In the genomic region with DNA sequence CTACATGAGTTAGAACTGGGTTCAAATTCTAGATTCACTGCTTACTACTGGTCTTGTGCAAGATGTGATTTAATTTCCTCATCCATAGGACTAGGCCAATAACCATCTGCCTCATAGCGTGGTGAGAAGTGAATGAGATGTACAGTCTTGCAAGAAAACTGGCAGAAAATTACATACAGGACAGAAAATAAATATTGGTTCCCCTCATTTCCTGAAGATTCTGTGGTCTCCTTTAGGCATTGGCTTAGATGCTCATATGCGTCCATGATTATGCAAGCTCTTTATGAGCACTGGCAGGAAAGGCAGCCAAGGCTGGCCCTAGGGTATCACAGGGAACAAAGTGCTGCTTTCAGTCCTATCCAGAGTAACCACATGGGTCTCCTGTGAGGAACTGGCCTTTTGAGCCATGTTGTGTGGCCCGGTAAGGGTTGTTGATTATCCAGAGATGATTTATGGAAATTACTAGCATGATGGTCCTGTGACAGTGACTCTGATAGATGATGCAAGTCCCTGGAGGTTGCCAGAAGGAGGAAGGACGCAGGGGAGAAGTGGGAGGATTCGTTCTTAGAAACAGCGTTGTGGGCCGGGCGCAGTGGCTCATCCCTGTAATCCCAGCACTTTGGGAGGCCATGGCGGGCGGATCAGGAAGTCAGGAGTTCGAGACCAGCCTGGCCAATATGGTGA, we compare ENCODE assay signal across 1 cellular context.
TF ChIP-seq lines count a peak whose summit lies in the region.

No MANE protein-coding gene starts in this region.

TF ChIP-seq in K562, 482 proteins besides CTCF, POLR2A, EP300 and RAD21 (continues in another document):
- TF ChIP-seq MAFF (IDR thresholded peaks at IDR 0.05; ENCODE audit: low read length), result no peak
- TF ChIP-seq ZNF239 (CRISPR knock-in tag; IDR thresholded peaks at IDR 0.05), result no peak
- TF ChIP-seq HMBOX1 (IDR thresholded peaks at IDR 0.05), result no peak
- TF ChIP-seq, protein P1, sequence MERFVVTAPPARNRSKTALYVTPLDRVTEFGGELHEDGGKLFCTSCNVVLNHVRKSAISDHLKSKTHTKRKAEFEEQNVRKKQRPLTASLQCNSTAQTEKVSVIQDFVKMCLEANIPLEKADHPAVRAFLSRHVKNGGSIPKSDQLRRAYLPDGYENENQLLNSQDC (CRISPR knock-in tag; IDR thresholded peaks at IDR 0.05), result no peak
- no peak for TF ChIP-seq ZC3H8 (IDR thresholded peaks at IDR 0.05)
- no peak for TF ChIP-seq GATAD2A (IDR thresholded peaks at IDR 0.05)
- TF ChIP-seq CREB3L1 (IDR thresholded peaks at IDR 0.05; ENCODE audit: borderline replicate concordance, low read depth), result no peak
- TF ChIP-seq MXD1 (CRISPR knock-in tag; IDR thresholded peaks at IDR 0.05; ENCODE audit: borderline replicate concordance, poor library complexity, severe bottlenecking), result no peak
- TF ChIP-seq, protein P2, sequence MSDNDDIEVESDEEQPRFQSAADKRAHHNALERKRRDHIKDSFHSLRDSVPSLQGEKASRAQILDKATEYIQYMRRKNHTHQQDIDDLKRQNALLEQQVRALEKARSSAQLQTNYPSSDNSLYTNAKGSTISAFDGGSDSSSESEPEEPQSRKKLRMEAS (CRISPR knock-in tag; IDR thresholded peaks at IDR 0.05), result no peak
- no peak for TF ChIP-seq ZNF589 (CRISPR knock-in tag; IDR thresholded peaks at IDR 0.05; ENCODE audit: low read depth)
- no peak for TF ChIP-seq THRB (CRISPR knock-in tag; conservative IDR thresholded peaks at IDR 0.05)
- TF ChIP-seq AFF1 (IDR thresholded peaks at IDR 0.05; ENCODE audit: low read depth in 1 of 2, partially characterized antibody in 2 of 2), result peak in 1 of 2 experiments; percentile 71
- no peak for TF ChIP-seq ZNF586 (CRISPR knock-in tag; conservative IDR thresholded peaks at IDR 0.05)
- no peak for TF ChIP-seq HOMEZ (CRISPR knock-in tag; IDR thresholded peaks at IDR 0.05)
- TF ChIP-seq POLR2AphosphoS5 (IDR thresholded peaks at IDR 0.05; ENCODE audit: control insufficient read depth, insufficient read depth, low read depth, low read length), result no peak
- TF ChIP-seq HNRNPH1 (optimal IDR thresholded peaks at IDR 0.05; ENCODE audit: low read depth, low read length), result no peak
- TF ChIP-seq NFYB (IDR thresholded peaks at IDR 0.05; ENCODE audit: extremely low read depth, insufficient read length), result no peak
- TF ChIP-seq PPARD (CRISPR knock-in tag; IDR thresholded peaks at IDR 0.05), result no peak
- no peak for TF ChIP-seq THRAP3 (IDR thresholded peaks at IDR 0.05; ENCODE audit: borderline replicate concordance)
- 0 out of 2 replicates have a peak, but pooled peaks have one; percentile 17 for TF ChIP-seq ZEB2 (IDR thresholded peaks at IDR 0.05)
- TF ChIP-seq NCOA2 (IDR thresholded peaks at IDR 0.05; ENCODE audit: partially characterized antibody in 2 of 2), result no peak
- TF ChIP-seq ZNF395 (CRISPR knock-in tag; IDR thresholded peaks at IDR 0.05), result peak; percentile 31; the same call in 1 of the 2 replicates
- TF ChIP-seq IFI16 (CRISPR knock-in tag; IDR thresholded peaks at IDR 0.05), result no peak
- TF ChIP-seq JUND (IDR thresholded peaks at IDR 0.05; ENCODE audit: borderline replicate concordance, low read depth, low read length), result peak; percentile 92
- peak; percentile 51; the same call in 1 of the 3 replicates for TF ChIP-seq JUND (tag; IDR thresholded peaks at IDR 0.05; ENCODE audit: borderline replicate concordance, low read depth, low read length)
- TF ChIP-seq SRSF1 (IDR thresholded peaks at IDR 0.05; ENCODE audit: low read depth, low read length), result no peak
- TF ChIP-seq SMC3 (conservative IDR thresholded peaks at IDR 0.05; ENCODE audit: insufficient read depth, low read depth, low read length), result no peak
- no peak for TF ChIP-seq PHB2 (IDR thresholded peaks at IDR 0.05; ENCODE audit: low read depth)
- TF ChIP-seq TEAD2 (tag; IDR thresholded peaks at IDR 0.05), result no peak
- TF ChIP-seq HNRNPL (IDR thresholded peaks at IDR 0.05; ENCODE audit: low read depth, low read length), result no peak
- no peak for TF ChIP-seq PHF8 (IDR thresholded peaks at IDR 0.05; ENCODE audit: borderline replicate concordance, low read length)
- no peak for TF ChIP-seq SRSF7 (optimal IDR thresholded peaks at IDR 0.05; ENCODE audit: low read depth, low read length)
- TF ChIP-seq C11orf30 (IDR thresholded peaks at IDR 0.05; ENCODE audit: low read depth), result no peak
- no peak for TF ChIP-seq CHD1 (IDR thresholded peaks at IDR 0.05; ENCODE audit: low read length)
- no peak for TF ChIP-seq ZHX1 (conservative IDR thresholded peaks at IDR 0.05; ENCODE audit: low read length)
- TF ChIP-seq FOXM1 (IDR thresholded peaks at IDR 0.05; ENCODE audit: low read depth), result no peak
- no peak for TF ChIP-seq FOXM1 (CRISPR knock-in tag; IDR thresholded peaks at IDR 0.05; ENCODE audit: low read depth)
- TF ChIP-seq SREBF2 (CRISPR knock-in tag; IDR thresholded peaks at IDR 0.05), result no peak
- TF ChIP-seq ZNF57 (CRISPR knock-in tag; IDR thresholded peaks at IDR 0.05), result no peak
- peak; percentile 42; the same call in 1 of the 2 replicates for TF ChIP-seq SMARCE1 (IDR thresholded peaks at IDR 0.05)
- TF ChIP-seq SMARCC2 (IDR thresholded peaks at IDR 0.05; ENCODE audit: low read depth), result no peak
- TF ChIP-seq BDP1 (IDR thresholded peaks at IDR 0.05; ENCODE audit: insufficient read depth, insufficient read length), result no peak
- TF ChIP-seq SP1 (CRISPR knock-in tag; IDR thresholded peaks at IDR 0.05), result no peak; the same call in 1 of the 2 replicates
- no peak for TF ChIP-seq FOXK1 (CRISPR knock-in tag; IDR thresholded peaks at IDR 0.05; ENCODE audit: borderline replicate concordance)
- no peak for TF ChIP-seq ZNF79 (CRISPR knock-in tag; IDR thresholded peaks at IDR 0.05; ENCODE audit: low read depth)
- no peak for TF ChIP-seq BRD9 (IDR thresholded peaks at IDR 0.05; ENCODE audit: low read depth, partially characterized antibody)
- TF ChIP-seq ZNF277 (CRISPR knock-in tag; IDR thresholded peaks at IDR 0.05; ENCODE audit: borderline replicate concordance), result no peak
- TF ChIP-seq WHSC1 (IDR thresholded peaks at IDR 0.05; ENCODE audit: low read length), result no peak
- TF ChIP-seq L3MBTL2 (IDR thresholded peaks at IDR 0.05), result no peak
- no peak for TF ChIP-seq TFAM (CRISPR knock-in tag; conservative IDR thresholded peaks at IDR 0.05)
- no peak for TF ChIP-seq ZBTB1 (CRISPR knock-in tag; IDR thresholded peaks at IDR 0.05; ENCODE audit: borderline replicate concordance, low read depth)
